Comparison of ENCODE assay signal across 32 cellular contexts in the genomic region with DNA sequence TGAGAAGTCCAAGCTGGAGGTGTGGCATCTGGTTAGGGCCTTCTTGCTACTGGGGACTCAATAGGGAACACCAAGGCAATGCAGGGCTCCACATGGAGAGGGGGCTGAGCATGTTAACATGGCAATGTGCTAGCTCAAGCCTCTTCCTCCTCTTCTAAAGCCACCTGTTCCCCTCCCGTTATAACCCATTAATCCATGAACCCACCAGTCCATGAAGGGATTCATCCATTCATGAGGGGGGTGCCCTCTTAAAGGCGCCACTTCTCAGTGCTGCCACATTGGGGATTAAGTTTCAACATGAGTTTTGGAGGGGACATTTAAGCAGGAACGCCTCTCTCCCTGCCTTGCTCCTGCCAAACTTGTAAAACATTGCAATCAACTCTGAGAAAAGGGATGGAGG.
"Had no signal": no experiment of that assay in that cellular context is flagged by ENCODE, and none has a peak within 500 bp of the region (broad histone marks: within the 10 kb centered on the region; RNA-seq: fewer than 3 reads in every experiment).

No MANE protein-coding gene starts in this region.

- H3K4me1 Mint-ChIP-seq: activated CD4-positive, alpha-beta T cell treated with anti-CD3 and anti-CD28 coated beads for 36 hours; activated CD4-positive, alpha-beta T cell treated with anti-CD3 and anti-CD28 coated beads, Interleukin-2, amount 10 ng/mL, durations not matched to agents 24 days and 14 days; activated CD8-positive, alpha-beta memory T cell treated with anti-CD3 and anti-CD28 coated beads, Interleukin-2, amount 10 ng/mL, durations not matched to agents 7 days and 5 days; activated naive CD4-positive, alpha-beta T cell treated with anti-CD3 and anti-CD28 coated beads, Interleukin-2, amount 10 ng/mL, durations not matched to agents 7 days and 5 days; activated naive CD8-positive, alpha-beta T cell treated with anti-CD3 and anti-CD28 coated beads, Interleukin-2, amount 10 ng/mL, durations not matched to agents 7 days and 5 days; central memory CD8-positive, alpha-beta T cell had no signal

- H3K36me3 Mint-ChIP-seq: activated CD4-positive, alpha-beta memory T cell treated with anti-CD3 and anti-CD28 coated beads for 36 hours; activated CD8-positive, alpha-beta memory T cell treated with anti-CD3 and anti-CD28 coated beads, Interleukin-2, amount 10 ng/mL, durations not matched to agents 7 days and 5 days; activated naive CD4-positive, alpha-beta T cell treated with anti-CD3 and anti-CD28 coated beads, Interleukin-2, amount 10 ng/mL, durations not matched to agents 7 days and 5 days; activated naive CD4-positive, alpha-beta T cell treated with anti-CD3 and anti-CD28 coated beads, Interleukin-2, amount 50 U/mL, for 72 hours; activated naive CD8-positive, alpha-beta T cell treated with anti-CD3 and anti-CD28 coated beads, Interleukin-2, amount 10 ng/mL, durations not matched to agents 7 days and 5 days had no signal

- H3K4me3 Mint-ChIP-seq: activated CD4-positive, alpha-beta memory T cell treated with anti-CD3 and anti-CD28 coated beads for 36 hours; activated CD4-positive, alpha-beta T cell treated with anti-CD3 and anti-CD28 coated beads for 36 hours; activated CD4-positive, alpha-beta T cell treated with anti-CD3 and anti-CD28 coated beads, Interleukin-2, amount 10 ng/mL, durations not matched to agents 24 days and 14 days; activated CD8-positive, alpha-beta memory T cell treated with anti-CD3 and anti-CD28 coated beads, Interleukin-2, amount 10 ng/mL, durations not matched to agents 7 days and 5 days; activated CD8-positive, alpha-beta T cell treated with anti-CD3 and anti-CD28 coated beads, Interleukin-2, amount 10 ng/mL, durations not matched to agents 7 days and 5 days; activated naive CD4-positive, alpha-beta T cell treated with anti-CD3 and anti-CD28 coated beads, Interleukin-2, amount 10 ng/mL, durations not matched to agents 7 days and 5 days; activated naive CD8-positive, alpha-beta T cell treated with anti-CD3 and anti-CD28 coated beads, Interleukin-2, amount 10 ng/mL, durations not matched to agents 7 days and 5 days; activated T-helper 1 cell treated with anti-CD3 and anti-CD28 coated beads, Interleukin-12 subunit alpha, Interleukin-12 subunit beta, Interleukin-2, Interleukin-4 antibody, amounts not matched to agents 30 ng/mL and 10 ng/mL and 1 ng/mL, durations not matched to agents 14 hours and 24 hours and 36 hours; central memory CD8-positive, alpha-beta T cell; dendritic cell treated with granulocyte-macrophage colony-stimulating factor and Interleukin-4, amounts not matched to agents 40 ng/mL and 50 ng/mL, for 4 days; endodermal cell; T-helper 17 cell; T-helper 2 cell treated with Interferon-gamma antibody and Interleukin-4, amounts not matched to agents 5 μg/mL and 100 μg/mL, for 36 hours had no signal

- H3K27ac Mint-ChIP-seq: activated CD4-positive, alpha-beta memory T cell treated with anti-CD3 and anti-CD28 coated beads for 36 hours; activated CD4-positive, alpha-beta T cell treated with anti-CD3 and anti-CD28 coated beads for 36 hours; activated CD4-positive, alpha-beta T cell treated with anti-CD3 and anti-CD28 coated beads, Interleukin-2, amount 10 ng/mL, durations not matched to agents 24 days and 14 days; activated CD8-positive, alpha-beta memory T cell treated with anti-CD3 and anti-CD28 coated beads, Interleukin-2, amount 10 ng/mL, durations not matched to agents 7 days and 5 days; activated CD8-positive, alpha-beta T cell treated with anti-CD3 and anti-CD28 coated beads, Interleukin-2, amount 10 ng/mL, durations not matched to agents 7 days and 5 days; activated naive CD4-positive, alpha-beta T cell treated with anti-CD3 and anti-CD28 coated beads, Interleukin-2, amount 10 ng/mL, durations not matched to agents 7 days and 5 days; activated naive CD4-positive, alpha-beta T cell treated with anti-CD3 and anti-CD28 coated beads, Interleukin-2, amount 50 U/mL, for 72 hours; activated naive CD8-positive, alpha-beta T cell treated with anti-CD3 and anti-CD28 coated beads, Interleukin-2, amount 10 ng/mL, durations not matched to agents 7 days and 5 days; activated T-helper 1 cell treated with anti-CD3 and anti-CD28 coated beads, Interleukin-12 subunit alpha, Interleukin-12 subunit beta, Interleukin-2, Interleukin-4 antibody, amounts not matched to agents 30 ng/mL and 10 ng/mL and 1 ng/mL, durations not matched to agents 14 hours and 24 hours and 36 hours; activated T-helper 2 cell treated with anti-CD3 and anti-CD28 coated beads, Interferon-gamma antibody, Interleukin-2, Interleukin-4, amounts not matched to agents 10 μg/mL and 5 μg/mL and 100 μg/mL, durations not matched to agents 14 hours and 24 hours and 36 hours; dendritic cell treated with granulocyte-macrophage colony-stimulating factor and Interleukin-4, amounts not matched to agents 40 ng/mL and 50 ng/mL, for 4 days; endodermal cell; T-helper 17 cell; T-helper 2 cell treated with Interferon-gamma antibody and Interleukin-4, amounts not matched to agents 5 μg/mL and 100 μg/mL, for 36 hours had no signal

- ATAC-seq: activated CD4-positive, alpha-beta T cell treated with anti-CD3 and anti-CD28 coated beads for 36 hours; activated CD8-positive, alpha-beta memory T cell treated with anti-CD3 and anti-CD28 coated beads, Interleukin-2, amount 10 ng/mL, durations not matched to agents 7 days and 5 days; activated CD8-positive, alpha-beta T cell treated with anti-CD3 and anti-CD28 coated beads, Interleukin-2, amount 10 ng/mL, durations not matched to agents 7 days and 5 days; activated naive CD4-positive, alpha-beta T cell treated with anti-CD3 and anti-CD28 coated beads, Interleukin-2, amount 50 U/mL, for 72 hours; foreskin keratinocyte; gastrocnemius medialis; heart left ventricle; T-helper 17 cell had no signal

- DNase-seq: activated CD4-positive, alpha-beta memory T cell treated with anti-CD3 and anti-CD28 coated beads for 36 hours; activated CD4-positive, alpha-beta T cell treated with anti-CD3 and anti-CD28 coated beads for 36 hours; activated CD4-positive, alpha-beta T cell treated with anti-CD3 and anti-CD28 coated beads, Interleukin-2, amount 10 ng/mL, durations not matched to agents 24 days and 14 days; activated CD4-positive, CD25-positive, alpha-beta regulatory T cell; activated CD4-positive, CD25-positive, alpha-beta regulatory T cell treated with anti-CD3 and anti-CD28 coated beads, Interleukin-2, amount 50 U/mL, for 72 hours; activated CD8-positive, alpha-beta memory T cell treated with anti-CD3 and anti-CD28 coated beads, Interleukin-2, amount 10 ng/mL, durations not matched to agents 7 days and 5 days; activated CD8-positive, alpha-beta memory T cell treated with anti-CD3 and anti-CD28 coated beads, Interleukin-2, amount 50 U/mL, for 4 hours; activated CD8-positive, alpha-beta T cell treated with anti-CD3 and anti-CD28 coated beads, Interleukin-2, amount 10 ng/mL, durations not matched to agents 7 days and 5 days; activated effector memory CD4-positive, alpha-beta T cell treated with anti-CD3 and anti-CD28 coated beads, Interleukin-2, amount 50 U/mL, for 16 hours; activated naive CD4-positive, alpha-beta T cell; activated naive CD4-positive, alpha-beta T cell treated with anti-CD3 and anti-CD28 coated beads, Interleukin-2, amount 10 ng/mL, durations not matched to agents 7 days and 5 days; activated naive CD8-positive, alpha-beta T cell treated with anti-CD3 and anti-CD28 coated beads, Interleukin-2, amount 10 ng/mL, durations not matched to agents 7 days and 5 days; activated T-cell treated with anti-CD3 and anti-CD28 coated beads, Interleukin-2, amount 50 U/mL, for 1 hour; activated T-cell treated with anti-CD3 and anti-CD28 coated beads, Interleukin-2, amount 50 U/mL, for 48 hours; amniotic stem cell; anterior cingulate cortex; brain microvascular endothelial cell; dorsolateral prefrontal cortex; effector memory CD4-positive, alpha-beta T cell; endodermal cell; erythroblast; foreskin keratinocyte; gastrocnemius medialis; glutamatergic neuron; heart left ventricle; T-helper 17 cell had no signal

- H3K9me3 Mint-ChIP-seq: activated CD4-positive, alpha-beta memory T cell treated with anti-CD3 and anti-CD28 coated beads for 36 hours; activated CD4-positive, alpha-beta T cell treated with anti-CD3 and anti-CD28 coated beads, Interleukin-2, amount 10 ng/mL, durations not matched to agents 24 days and 14 days; activated naive CD8-positive, alpha-beta T cell treated with anti-CD3 and anti-CD28 coated beads, Interleukin-2, amount 10 ng/mL, durations not matched to agents 7 days and 5 days; activated T-helper 1 cell treated with anti-CD3 and anti-CD28 coated beads, Interleukin-12 subunit alpha, Interleukin-12 subunit beta, Interleukin-2, Interleukin-4 antibody, amounts not matched to agents 30 ng/mL and 10 ng/mL and 1 ng/mL, durations not matched to agents 14 hours and 24 hours and 36 hours; activated T-helper 2 cell treated with anti-CD3 and anti-CD28 coated beads, Interferon-gamma antibody, Interleukin-2, Interleukin-4, amounts not matched to agents 10 μg/mL and 5 μg/mL and 100 μg/mL, durations not matched to agents 14 hours and 24 hours and 36 hours; dendritic cell treated with granulocyte-macrophage colony-stimulating factor and Interleukin-4, amounts not matched to agents 40 ng/mL and 50 ng/mL, for 4 days; endodermal cell; T-helper 2 cell treated with Interferon-gamma antibody and Interleukin-4, amounts not matched to agents 5 μg/mL and 100 μg/mL, for 36 hours had no signal
